Comparison of ENCODE assay signal across 23 cellular contexts in the genomic region with DNA sequence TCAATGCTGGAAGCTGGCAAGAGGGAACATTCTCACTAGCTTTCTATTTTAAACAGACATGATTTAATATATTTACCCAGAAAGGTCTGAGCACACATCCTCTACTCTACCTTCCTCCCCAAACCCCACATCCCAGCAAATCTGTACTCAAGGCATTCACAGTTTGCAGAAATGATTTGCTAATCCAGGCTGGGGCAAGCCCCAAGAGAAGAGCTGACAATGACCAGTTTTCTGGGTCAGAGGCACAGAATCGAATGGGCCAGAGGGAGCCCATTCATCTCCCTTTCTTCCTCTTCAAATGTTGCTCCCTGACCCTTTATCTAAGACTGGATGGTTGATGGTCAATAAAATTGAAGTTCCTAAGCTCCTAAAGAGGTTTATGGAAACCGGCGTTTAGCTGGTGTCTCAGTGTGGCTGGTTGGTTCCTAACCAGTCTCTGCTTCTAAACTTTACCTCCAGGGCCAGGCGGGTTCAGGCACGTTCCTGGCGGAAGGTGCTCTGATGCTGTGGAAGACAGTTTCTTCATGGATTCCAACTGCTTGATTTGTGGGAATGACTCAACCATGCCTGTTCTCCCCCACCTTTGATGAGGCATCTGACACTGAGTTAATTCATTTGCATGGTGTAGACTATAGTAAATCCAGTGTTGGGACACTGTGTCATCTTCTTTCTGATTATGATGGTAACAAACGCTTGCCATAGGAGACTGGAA.
DNase-seq lines count a peak whose midpoint lies in the region; ATAC-seq and TF ChIP-seq lines count a peak whose summit lies in the region.
"Had no signal": no experiment of that assay in that cellular context is flagged by ENCODE, and none has a peak within 500 bp of the region (broad histone marks: within the 10 kb centered on the region; RNA-seq: fewer than 3 reads in every experiment).

No MANE protein-coding gene starts in this region.

- intact Hi-C loops in right lobe of liver (cut with DNase I) = no loop called here

- H3K4me2 ChIP-seq in neural progenitor cell = no peak overlapping the region

- H3K27ac Mint-ChIP-seq in neural progenitor cell = peak overlapping the region; percentile 86
- H3K27ac Mint-ChIP-seq in T-cell = no peak overlapping the region
- H3K27ac Mint-ChIP-seq: activated B cell treated with CpG ODN at 0.5 μM for 24 hours; H9; stimulated activated naive B cell treated with anti-CD40 and anti-IgM and Interleukin-4, amounts not matched to agents 10 μg/mL and 1 μg/mL and 100 μg/mL, for 72 hours had no signal

- H4K20me1 ChIP-seq in neural progenitor cell (ENCODE audit: low read depth) = no peaks in the 10 kb centered on the region

- H3K27me3 ChIP-seq in neural progenitor cell (no peaks in the 10 kb centered on the region), right lobe of liver (no peaks in the 10 kb centered on the region)
- H3K27me3 ChIP-seq: heart left ventricle, uterus had no signal

- H3K4me1 ChIP-seq in neural progenitor cell = peaks cover 13% of the 10 kb centered on the region
- H3K4me1 ChIP-seq in right lobe of liver = no peaks in the 10 kb centered on the region
- H3K4me1 ChIP-seq: heart left ventricle, uterus had no signal

- DNase-seq in A172 (ENCODE audit: low spot score) (peak; percentile 27), RWPE1 (ENCODE audit: low spot score) (peak; percentile 97), epithelial cell of prostate (ENCODE audit: low read depth, low spot score) (peak; percentile 96), neural progenitor cell (ENCODE audit: low spot score) (no peak), SK-N-DZ (ENCODE audit: low spot score) (no peak), T-cell (no peak), right lobe of liver (no peak)
- DNase-seq: activated B cell treated with CpG ODN at 0.5 μM for 24 hours; activated CD4-positive, alpha-beta T cell treated with anti-CD3 and anti-CD28 coated beads, Interleukin-2, amount 50 U/mL, for 4 hours; activated naive CD4-positive, alpha-beta T cell treated with anti-CD3 and anti-CD28 coated beads, Interleukin-2, amount 50 U/mL, for 16 hours; amniotic stem cell; DMS53; H9; heart left ventricle; left cardiac atrium; NCI-H146; NCI-H2107; NCI-H524; SHP77 treated with DMSO at 0.1 percent for 48 hours; stimulated activated naive B cell treated with anti-CD40 and anti-IgM and Interleukin-4, amounts not matched to agents 10 μg/mL and 1 μg/mL and 100 μg/mL, for 72 hours; uterus had no signal

- no peak for TF ChIP-seq CTCF in RWPE1 (conservative IDR thresholded peaks at IDR 0.05; ENCODE audit: low read depth)
- TF ChIP-seq CTCF in neural progenitor cell (IDR thresholded peaks at IDR 0.05) = no peak
- TF ChIP-seq CTCF in right lobe of liver (IDR thresholded peaks at IDR 0.05) = no peak

- H3K27me3 Mint-ChIP-seq in neural progenitor cell (ENCODE audit: insufficient read depth, low read depth) = peaks cover 10% of the 10 kb centered on the region
- peaks cover 0 to 2% of the 10 kb centered on the region in 2 donors for H3K27me3 Mint-ChIP-seq in T-cell

- H3K36me3 ChIP-seq in neural progenitor cell = no peaks in the 10 kb centered on the region
- no peaks in the 10 kb centered on the region for H3K36me3 ChIP-seq in right lobe of liver
- H3K36me3 ChIP-seq: heart left ventricle, uterus had no signal

- H3K27ac ChIP-seq in RWPE1 = peak overlapping the region; percentile 88
- peak overlapping the region; percentile 98 for H3K27ac ChIP-seq in epithelial cell of prostate
- H3K27ac ChIP-seq in neural progenitor cell = no peak overlapping the region
- H3K27ac ChIP-seq in right lobe of liver = no peak overlapping the region
- H3K27ac ChIP-seq: heart left ventricle, uterus had no signal

- POLR2A ChIA-PET in RWPE1 (lab: Yijun Ruan, JAX; ENCODE audit: low non-redundant PET) (interaction anchor here (0.5 to 1.3 kb wide), 2 partner anchors 17 to 118 kb away, joined by 3 read pairs; no protein-coding TSS in a partner anchor), T-cell (lab: Charles Lee) (no interaction called here)

- H3K4me3 ChIP-seq in neural progenitor cell (no peak overlapping the region), right lobe of liver (no peak overlapping the region)
- H3K4me3 ChIP-seq: heart left ventricle, uterus had no signal

- H3F3A ChIP-seq in neural progenitor cell (ENCODE audit: low read depth) = no peaks in the 10 kb centered on the region

- H3K4me3 Mint-ChIP-seq in neural progenitor cell (no peak overlapping the region), T-cell (no peak overlapping the region)
- H3K4me3 Mint-ChIP-seq: activated B cell treated with CpG ODN at 0.5 μM for 24 hours; H9; stimulated activated naive B cell treated with anti-CD40 and anti-IgM and Interleukin-4, amounts not matched to agents 10 μg/mL and 1 μg/mL and 100 μg/mL, for 72 hours had no signal

- 83% methylated on average over 6 of the region's 7 CpGs for WGBS in right lobe of liver (ENCODE audit: insufficient coverage, low coverage, low lambda C conversion rate, missing lambda C conversion rate)

- H3K9ac ChIP-seq in neural progenitor cell = no peak overlapping the region

- no peak overlapping the region for H2AFZ ChIP-seq in neural progenitor cell (replicated peaks)

- H3K4me1 Mint-ChIP-seq in neural progenitor cell = peaks cover 49% of the 10 kb centered on the region
- no peaks in the 10 kb centered on the region for H3K4me1 Mint-ChIP-seq in T-cell
- H3K4me1 Mint-ChIP-seq: activated B cell treated with CpG ODN at 0.5 μM for 24 hours had no signal

- no peaks in the 10 kb centered on the region for H3K9me3 ChIP-seq in neural progenitor cell (ENCODE audit: low read depth)
- H3K9me3 ChIP-seq in right lobe of liver = no peaks in the 10 kb centered on the region
- H3K9me3 ChIP-seq: uterus had no signal

- CTCF ChIA-PET in RWPE1 (lab: Yijun Ruan, JAX) (interaction anchor here (0.6 to 2.0 kb wide), 2 partner anchors 9 to 46 kb away, joined by 3 to 6 read pairs; no protein-coding TSS in a partner anchor), T-cell (lab: Charles Lee) (no interaction called here)

- TF ChIP-seq POLR2A in right lobe of liver (IDR thresholded peaks at IDR 0.05) = no peak

- H3K36me3 Mint-ChIP-seq in neural progenitor cell (no peaks in the 10 kb centered on the region), T-cell (no peaks in the 10 kb centered on the region)
- H3K36me3 Mint-ChIP-seq: stimulated activated naive B cell treated with anti-CD40 and anti-IgM and Interleukin-4, amounts not matched to agents 10 μg/mL and 1 μg/mL and 100 μg/mL, for 72 hours had no signal

- no peak for ATAC-seq in GM18520 (IDR thresholded peaks at IDR 0.05; ENCODE audit: unreplicated experiment)
- no peak for ATAC-seq in T-cell (replicated peaks in 1 of 4)
- ATAC-seq in right lobe of liver = no peak
- ATAC-seq: heart left ventricle; left cardiac atrium; sciatic nerve; stimulated activated naive B cell treated with anti-CD40 and anti-IgM and Interleukin-4, amounts not matched to agents 10 μg/mL and 1 μg/mL and 100 μg/mL, for 72 hours had no signal

- H3K9me3 Mint-ChIP-seq in neural progenitor cell (peaks cover 2% of the 10 kb centered on the region), T-cell (no peaks in the 10 kb centered on the region)

- H3K79me2 ChIP-seq in neural progenitor cell (ENCODE audit: low read depth) = no peaks in the 10 kb centered on the region

Comparison
In these comparisons a context has a peak if more than half of its experiments do, and no peak if none do; other contexts are left out.
1. DNase-seq: peak in A172 (single experiment), RWPE1 (single experiment) and epithelial cell of prostate (single experiment); none in neural progenitor cell (single experiment), SK-N-DZ (single experiment), T-cell (0 of 34) and right lobe of liver (0 of 3).
2. H3K27ac ChIP-seq: peak in RWPE1 (single experiment) and epithelial cell of prostate (single experiment); none in neural progenitor cell (single experiment) and right lobe of liver (0 of 3).